Comparison of ENCODE assay signal across 21 cellular contexts in genomic region chr1:8032351-8032750, GRCh38. TPM values are rescaled to one million over a fixed set of nuclear protein-coding genes. Genes with fewer than 3 reads are reported as not detected.
DNase-seq lines count a peak whose midpoint lies in the region; ATAC-seq, FAIRE-seq and TF ChIP-seq lines count a peak whose summit lies in the region.
"Had no signal": no experiment of that assay in that cellular context is flagged by ENCODE, and none has a peak within 500 bp of the region (broad histone marks: within the 10 kb centered on the region; RNA-seq: fewer than 3 reads in every experiment).

No MANE protein-coding gene starts in this region.

- no peaks in the 10 kb centered on the region for H3K36me3 ChIP-seq in adipocyte (ENCODE audit: control insufficient read depth, insufficient read depth, low read length, severe bottlenecking)
- no peaks in the 10 kb centered on the region for H3K36me3 ChIP-seq in naive thymus-derived CD4-positive, alpha-beta T cell (ENCODE audit: control insufficient read depth in 2 of 3, insufficient read depth in 3 of 3, low read length in 3 of 3)

- no peak for FAIRE-seq in A549 (lab: Jason Lieb, UNC)
- FAIRE-seq: GM12892, GM18507, HepG2 had no signal

- no peak for TF ChIP-seq POLR2A in A549 (IDR thresholded peaks at IDR 0.05; ENCODE audit: low read length)

- peaks cover 3% of the 10 kb centered on the region for H3K4me1 Mint-ChIP-seq in T-helper 17 cell
- no peaks in the 10 kb centered on the region for H3K4me1 Mint-ChIP-seq in naive thymus-derived CD4-positive, alpha-beta T cell

- no peak overlapping the region for H3K4me3 ChIP-seq in A549
- H3K4me3 ChIP-seq in adipocyte (ENCODE audit: low read length) = no peak overlapping the region
- H3K4me3 ChIP-seq in naive thymus-derived CD4-positive, alpha-beta T cell (ENCODE audit: low read length) = no peak overlapping the region

- no peak for TF ChIP-seq EP300 in A549 (IDR thresholded peaks at IDR 0.05)

- intact Hi-C loops in naive thymus-derived CD4-positive, alpha-beta T cell (cut with micrococcal nuclease) = no loop called here

- no peak overlapping the region for H3K4me2 ChIP-seq in A549

- no peak for TF ChIP-seq RAD21 in A549 (conservative IDR thresholded peaks at IDR 0.05 in 1 of 2, IDR thresholded peaks at IDR 0.05 in 1 of 2)

- H3K27ac Mint-ChIP-seq in T-helper 17 cell = no peak overlapping the region
- H3K27ac Mint-ChIP-seq in naive thymus-derived CD4-positive, alpha-beta T cell = no peak overlapping the region

- peaks cover 6% of the 10 kb centered on the region for H3K27me3 Mint-ChIP-seq in T-helper 17 cell
- peaks cover 0 to 31% (median 0%) of the 10 kb centered on the region in 5 donors for H3K27me3 Mint-ChIP-seq in naive thymus-derived CD4-positive, alpha-beta T cell

- ATAC-seq in A549 = no peak
- ATAC-seq in T-helper 17 cell = no peak
- no peak for ATAC-seq in naive thymus-derived CD4-positive, alpha-beta T cell
- ATAC-seq in GM19035 (IDR thresholded peaks at IDR 0.05; ENCODE audit: unreplicated experiment) = no peak
- ATAC-seq: HepG2 had no signal

- 54% methylated on average over 1 of the region's 1 CpG for WGBS in A549 (ENCODE audit: missing lambda C conversion rate)

- peaks cover 3% of the 10 kb centered on the region for H3K36me3 Mint-ChIP-seq in T-helper 17 cell (ENCODE audit: low read depth)
- H3K36me3 Mint-ChIP-seq in naive thymus-derived CD4-positive, alpha-beta T cell = no peaks in the 10 kb centered on the region
- H3K36me3 Mint-ChIP-seq: CD4-positive, CD25-positive, alpha-beta regulatory T cell had no signal

- POLR2A ChIA-PET in A549 (lab: Yijun Ruan, JAX) = no interaction called here
- POLR2A ChIA-PET in naive thymus-derived CD4-positive, alpha-beta T cell (lab: Charles Lee) = no interaction called here

- peaks cover 0 to 3% (median 0%) of the 10 kb centered on the region in 11 donors for H3K9me3 Mint-ChIP-seq in naive thymus-derived CD4-positive, alpha-beta T cell
- H3K9me3 Mint-ChIP-seq: CD4-positive, CD25-positive, alpha-beta regulatory T cell had no signal

- no peak overlapping the region for H3K4me3 Mint-ChIP-seq in T-helper 17 cell
- H3K4me3 Mint-ChIP-seq in naive thymus-derived CD4-positive, alpha-beta T cell = no peak overlapping the region
- H3K4me3 Mint-ChIP-seq: CD4-positive, CD25-positive, alpha-beta regulatory T cell had no signal

- peak overlapping the region; percentile 77 to 100 for H3K27ac ChIP-seq in A549
- H3K27ac ChIP-seq in naive thymus-derived CD4-positive, alpha-beta T cell (ENCODE audit: low read depth, low read length) = no peak overlapping the region

- H3K9me3 ChIP-seq in A549 = no peaks in the 10 kb centered on the region
- H3K9me3 ChIP-seq in adipocyte (ENCODE audit: control insufficient read depth, low read length) = no peaks in the 10 kb centered on the region
- no peaks in the 10 kb centered on the region for H3K9me3 ChIP-seq in T-helper 17 cell (ENCODE audit: control insufficient read depth, low read length, poor library complexity, severe bottlenecking)
- H3K9me3 ChIP-seq in naive thymus-derived CD4-positive, alpha-beta T cell (ENCODE audit: control insufficient read depth in 2 of 3, low read length in 3 of 3) = no peaks in the 10 kb centered on the region

- H3K9ac ChIP-seq in adipocyte (ENCODE audit: low read length) = no peak overlapping the region

- no peak for TF ChIP-seq CTCF in A549 (IDR thresholded peaks at IDR 0.05)

- DNase-seq in A549 (ENCODE audit: low read depth in 1 of 2, low spot score in 1 of 2) = no peak
- DNase-seq in HT-29 (ENCODE audit: low spot score) = peak; percentile 26
- DNase-seq in adipocyte (ENCODE audit: low read depth) = peak; percentile 16
- peak; percentile 64 for DNase-seq in iris pigment epithelial cell (ENCODE audit: low read depth)
- DNase-seq in T-helper 17 cell = no peak
- no peak for DNase-seq in NCI-H146 (lab: John Stamatoyannopoulos, UW)
- DNase-seq in naive thymus-derived CD4-positive, alpha-beta T cell = no peak
- DNase-seq: CD4-positive, CD25-positive, alpha-beta regulatory T cell; DMS79; KBM-7; NCI-H1092; NCI-H1436; NCI-H2029; NCI-H226; NCI-H510A treated with DMSO at 0.1 percent for 48 hours; NCI-H82; Right ventricle myocardium superior had no signal

- no peaks in the 10 kb centered on the region for H3K27me3 ChIP-seq in adipocyte (replicated peaks; ENCODE audit: control insufficient read depth, insufficient read depth, low read length)
- peaks cover 0 to 2% of the 10 kb centered on the region in 2 donors for H3K27me3 ChIP-seq in naive thymus-derived CD4-positive, alpha-beta T cell (ENCODE audit: control insufficient read depth in 2 of 2, insufficient read depth in 2 of 2, low read length in 2 of 2)

- CTCF ChIA-PET in A549 (lab: Yijun Ruan, JAX) = interaction anchor here (0.6 to 3.8 kb wide), 13 partner anchors 8 to 283 kb away, joined by 3 to 52 read pairs (median 4); no protein-coding TSS in a partner anchor
- CTCF ChIA-PET in naive thymus-derived CD4-positive, alpha-beta T cell (lab: Charles Lee) = interaction anchor here (0.6 to 3.4 kb wide), 7 partner anchors 17 to 1127 kb away, joined by 3 to 32 read pairs (median 4); no protein-coding TSS in a partner anchor

- H3K4me1 ChIP-seq in A549 (peaks cover 44% of the 10 kb centered on the region), adipocyte (ENCODE audit: control insufficient read depth, insufficient read depth, low read length) (peaks cover 20% of the 10 kb centered on the region)
- H3K4me1 ChIP-seq in naive thymus-derived CD4-positive, alpha-beta T cell (ENCODE audit: control insufficient read depth in 2 of 2, insufficient read depth in 2 of 2, low read length in 2 of 2) = no peaks in the 10 kb centered on the region

TF ChIP-seq in A549, 52 proteins besides CTCF, POLR2A, EP300 and RAD21:
- TF ChIP-seq FOSB (CRISPR knock-in tag; IDR thresholded peaks at IDR 0.05) (no peak), SREBF2 (IDR thresholded peaks at IDR 0.05) (no peak), PHF8 (IDR thresholded peaks at IDR 0.05; ENCODE audit: borderline replicate concordance, low read depth) (no peak), CHD4 (IDR thresholded peaks at IDR 0.05; ENCODE audit: borderline replicate concordance) (no peak), CHD2 (IDR thresholded peaks at IDR 0.05; ENCODE audit: low read length, partially characterized antibody) (no peak), HOXB13 (CRISPR knock-in tag; IDR thresholded peaks at IDR 0.05; ENCODE audit: low read depth) (no peak), RFX5 (IDR thresholded peaks at IDR 0.05) (no peak), RCOR1 (IDR thresholded peaks at IDR 0.05; ENCODE audit: low read depth, low read length) (no peak), BHLHE40 (IDR thresholded peaks at IDR 0.05; ENCODE audit: low read depth, low read length) (no peak), USF2 (IDR thresholded peaks at IDR 0.05) (no peak)
- TF ChIP-seq, protein P1, sequence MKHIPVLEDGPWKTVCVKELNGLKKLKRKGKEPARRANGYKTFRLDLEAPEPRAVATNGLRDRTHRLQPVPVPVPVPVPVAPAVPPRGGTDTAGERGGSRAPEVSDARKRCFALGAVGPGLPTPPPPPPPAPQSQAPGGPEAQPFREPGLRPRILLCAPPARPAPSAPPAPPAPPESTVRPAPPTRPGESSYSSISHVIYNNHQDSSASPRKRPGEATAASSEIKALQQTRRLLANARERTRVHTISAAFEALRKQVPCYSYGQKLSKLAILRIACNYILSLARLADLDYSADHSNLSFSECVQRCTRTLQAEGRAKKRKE (CRISPR knock-in tag; IDR thresholded peaks at IDR 0.05; ENCODE audit: low read depth) = no peak
- TF ChIP-seq, protein P2, sequence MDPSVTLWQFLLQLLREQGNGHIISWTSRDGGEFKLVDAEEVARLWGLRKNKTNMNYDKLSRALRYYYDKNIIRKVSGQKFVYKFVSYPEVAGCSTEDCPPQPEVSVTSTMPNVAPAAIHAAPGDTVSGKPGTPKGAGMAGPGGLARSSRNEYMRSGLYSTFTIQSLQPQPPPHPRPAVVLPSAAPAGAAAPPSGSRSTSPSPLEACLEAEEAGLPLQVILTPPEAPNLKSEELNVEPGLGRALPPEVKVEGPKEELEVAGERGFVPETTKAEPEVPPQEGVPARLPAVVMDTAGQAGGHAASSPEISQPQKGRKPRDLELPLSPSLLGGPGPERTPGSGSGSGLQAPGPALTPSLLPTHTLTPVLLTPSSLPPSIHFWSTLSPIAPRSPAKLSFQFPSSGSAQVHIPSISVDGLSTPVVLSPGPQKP (IDR thresholded peaks at IDR 0.05; ENCODE audit: low read depth, low read length) = no peak

RNA-seq across cellular contexts. Expression of gene ERRFI1, which starts 6.2 kb away (rescaled TPM):
- polyA plus RNA-seq in A549 (2011; rRNA removed) (193 and 217 TPM in 2 replicates), A549 (2017; fragmentation: RNase III; extraction: RNeasy Plus Mini Kit Qiagen cat#74134 plus additional on column Dnase treatment) (44.2 to 51.0 TPM (median 49.0 TPM) in 3 replicates)
- 48.0 and 74.2 TPM in 2 replicates for polyA plus RNA-seq in A549 (2012; cell fraction: cytosol; rRNA removed)
- 61.4 and 108 TPM in 2 replicates for polyA plus RNA-seq in A549 (2012; cell fraction: nucleus; rRNA removed)
- polyA minus RNA-seq in A549 (2011; rRNA and poly(A)+ RNA removed) = 94.7 and 114 TPM in 2 replicates
- 76.1 and 76.5 TPM in 2 replicates for total RNA-seq in HT-29 (2014; rRNA removed; shearing (Covaris generic))
- total RNA-seq in T-helper 17 cell = 1 to 10 TPM; 1.1 to 1.8 TPM
- 1 to 10 TPM in 2 of 5 experiments, under 1 TPM in 3; 0.36 to 1.7 (median 0.98) TPM for total RNA-seq in naive thymus-derived CD4-positive, alpha-beta T cell
- polyA plus RNA-seq in naive thymus-derived CD4-positive, alpha-beta T cell = under 1 TPM; 0.18 to 0.56 TPM

Comparison
In these comparisons a context has a peak if more than half of its experiments do, and no peak if none do; other contexts are left out.
1. DNase-seq: peak in HT-29 (single experiment), adipocyte (single experiment) and iris pigment epithelial cell (single experiment); none in A549 (0 of 2), T-helper 17 cell (0 of 3), NCI-H146 (single experiment) and naive thymus-derived CD4-positive, alpha-beta T cell (0 of 9).
2. RNA of gene ERRFI1, which starts 6.2 kb away (total RNA-seq): 76.1 to 76.5 TPM in HT-29; 1.1 to 1.8 TPM in T-helper 17 cell and 0.36 to 1.7 TPM in naive thymus-derived CD4-positive, alpha-beta T cell; every median in the first group is over 10 times any median in the second.